Comparison of ENCODE assay signal across 22 cellular contexts in genomic region chr2:21469564-21469963, GRCh38.
"Had no signal": no experiment of that assay in that cellular context is flagged by ENCODE, and none has a peak within 500 bp of the region (broad histone marks: within the 10 kb centered on the region; RNA-seq: fewer than 3 reads in every experiment).

No MANE protein-coding gene starts in this region.

- ATAC-seq: HepG2, K562, Panc1, PC-3, T-cell had no signal

- DNase-seq: Kasumi-1; MM.1S; NCI-H1092 treated with DMSO at 0.1 percent for 48 hours; NCI-H1436; NCI-H187; NCI-H2029; NCI-H2081 treated with DMSO at 0.1 percent for 48 hours; NCI-H2227 treated with DMSO at 0.1 percent for 48 hours; NCI-H524; NCI-H526 treated with DMSO at 0.1 percent for 48 hours; NCI-H774; NK-92 treated with Interleukin-12 subunit alpha and Interleukin-12 subunit beta, amount 100 ng/mL, for 24 hours; PC-3; SHP77; SK-N-SH; SW 1271; T-cell had no signal

- H3K9me2 ChIP-seq: SK-N-SH had no signal

- FAIRE-seq: HepG2, K562 had no signal

- H3K4me3 ChIP-seq: K562 had no signal

- H3K27ac ChIP-seq: KMS-11, RWPE1 had no signal

- H3K9ac ChIP-seq: KMS-11, SK-N-SH had no signal

- H3K4me2 ChIP-seq: KMS-11, SK-N-SH had no signal
